8 cellular contexts compared by ENCODE assay signal in genomic region chr1:5509664-5510452, GRCh38.
DNase-seq lines count a peak whose midpoint lies in the region; ATAC-seq and TF ChIP-seq lines count a peak whose summit lies in the region.

No MANE protein-coding gene starts in this region.

- TF ChIP-seq CTCF in VCaP (conservative IDR thresholded peaks at IDR 0.05): peak; percentile 98
- peak; percentile 83 to 99 (median 91) for TF ChIP-seq CTCF in body of pancreas (IDR thresholded peaks at IDR 0.05)

- H3K27me3 ChIP-seq in body of pancreas: no peaks in the 10 kb centered on the region

- H3K27ac ChIP-seq in VCaP (no peak overlapping the region), body of pancreas (no peak overlapping the region)

- no peaks in the 10 kb centered on the region for H3K9me3 ChIP-seq in body of pancreas

- TF ChIP-seq POLR2A in body of pancreas (IDR thresholded peaks at IDR 0.05): no peak

- DNase-seq in GM04504 (ENCODE audit: low read depth) (peak; percentile 7), LoVo (ENCODE audit: low spot score) (peak; percentile 37), body of pancreas (peak; percentile 54 to 71 (median 64)), inferior parietal cortex (ENCODE audit: extremely low spot score) (peak; percentile 73), occipital lobe (lab: John Stamatoyannopoulos, UW) (no peak)
- peak; percentile 42 to 58 for DNase-seq in stimulated activated CD4-positive, alpha-beta T cell treated with anti-CD3 and anti-CD28 coated beads, Interleukin-1b, Interleukin-23, amount 100 ng/mL, for 1 hour (ENCODE audit: low read depth in 2 of 2)

- peaks cover 19% of the 10 kb centered on the region for H3K4me1 ChIP-seq in body of pancreas

- H3K4me3 ChIP-seq in body of pancreas: no peak overlapping the region

- WGBS in body of pancreas, 2 donors: 21 to 42% methylated on average over 13 to 21 of the region's 21 CpGs

- no peaks in the 10 kb centered on the region for H3K36me3 ChIP-seq in body of pancreas (replicated peaks in 1 of 2; ENCODE audit: insufficient read depth in 1 of 2, low read depth in 2 of 2)

- intact Hi-C loops in body of pancreas (cut with DNase I): loop anchor here (5.0 to 10.0 kb wide), 3 partner anchors 235 to 467 kb away; no protein-coding TSS in a partner anchor

- ATAC-seq in body of pancreas (peak; percentile 52), GM19324 (IDR thresholded peaks at IDR 0.05; ENCODE audit: low FRiP score, unreplicated experiment) (no peak)
